ENCODE assay signal across 11 cellular contexts in genomic region chr9:72509053-72509452, GRCh38. TPM values are rescaled to one million over a fixed set of nuclear protein-coding genes. Genes with fewer than 3 reads are reported as not detected.
DNase-seq lines count a peak whose midpoint lies in the region; ATAC-seq and TF ChIP-seq lines count a peak whose summit lies in the region.
"Had no signal": no experiment of that assay in that cellular context is flagged by ENCODE, and none has a peak within 500 bp of the region (broad histone marks: within the 10 kb centered on the region; RNA-seq: fewer than 3 reads in every experiment).

No MANE protein-coding gene starts in this region.

- no peak for TF ChIP-seq POLR2A in sigmoid colon (IDR thresholded peaks at IDR 0.05)

- no peak for DNase-seq in activated CD4-positive, alpha-beta T cell treated with anti-CD3 and anti-CD28 coated beads, Interleukin-2, amount 10 ng/mL, durations not matched to agents 24 days and 14 days
- no peak for DNase-seq in activated CD4-positive, alpha-beta T cell treated with anti-CD3 and anti-CD28 coated beads, Interleukin-2, amount 50 U/mL, for 48 hours
- DNase-seq in mammary epithelial cell (peak; percentile 70), sigmoid colon (no peak), NCI-H2081 treated with DMSO at 0.1 percent for 48 hours (lab: John Stamatoyannopoulos, UW) (no peak), ureter (ENCODE audit: low spot score) (no peak)
- no peak for DNase-seq in effector memory CD4-positive, alpha-beta T cell
- DNase-seq: activated CD4-positive, alpha-beta T cell treated with anti-CD3 and anti-CD28 coated beads for 1 hour; immature natural killer cell had no signal

- TF ChIP-seq EP300 in sigmoid colon (IDR thresholded peaks at IDR 0.05): no peak

- peak overlapping the region; percentile 18 for H2AFZ ChIP-seq in mammary epithelial cell (ENCODE audit: low read depth, low read length)

- TF ChIP-seq CTCF in mammary epithelial cell (conservative IDR thresholded peaks at IDR 0.05 in 1 of 2, IDR thresholded peaks at IDR 0.05 in 1 of 2; ENCODE audit: extremely low read depth in 1 of 2, insufficient read depth in 1 of 2, low read depth in 1 of 2, low read length in 2 of 2) (no peak), sigmoid colon (IDR thresholded peaks at IDR 0.05) (no peak)

- in situ Hi-C loops in mammary epithelial cell (cut with MboI; ENCODE audit: low sequenced_read_pairs in 2 of 2): no loop called here

- H3K36me3 Mint-ChIP-seq in activated CD4-positive, alpha-beta T cell treated with anti-CD3 and anti-CD28 coated beads, Interleukin-2, amount 10 ng/mL, durations not matched to agents 24 days and 14 days (ENCODE audit: low read depth): no peaks in the 10 kb centered on the region
- H3K36me3 Mint-ChIP-seq: immature natural killer cell had no signal

- no peaks in the 10 kb centered on the region for H3K9me3 Mint-ChIP-seq in activated CD4-positive, alpha-beta T cell treated with anti-CD3 and anti-CD28 coated beads, Interleukin-2, amount 10 ng/mL, durations not matched to agents 24 days and 14 days
- H3K9me3 Mint-ChIP-seq: immature natural killer cell had no signal

- intact Hi-C loops in activated CD4-positive, alpha-beta T cell treated with anti-CD3 and anti-CD28 coated beads, Interleukin-2, amount 10 ng/mL, durations not matched to agents 24 days and 14 days (cut with micrococcal nuclease): loop anchor here (1.0 to 5.0 kb wide), 5 partner anchors 18 to 66 kb away; no protein-coding TSS in a partner anchor
- intact Hi-C loops in mammary epithelial cell (cut with micrococcal nuclease) (no loop called here), sigmoid colon (cut with DNase I) (no loop called here)

- dilution Hi-C loops in mammary epithelial cell (cut with HindIII; ENCODE audit: low sequenced_read_pairs): no loop called here

- H3K9me3 ChIP-seq in mammary epithelial cell (replicated peaks; ENCODE audit: insufficient read depth, low read length) (no peaks in the 10 kb centered on the region), sigmoid colon (no peaks in the 10 kb centered on the region)
- H3K9me3 ChIP-seq in effector memory CD4-positive, alpha-beta T cell (ENCODE audit: control insufficient read depth, low read length): no peaks in the 10 kb centered on the region

- peak overlapping the region; percentile 83 for H3K27ac Mint-ChIP-seq in activated CD4-positive, alpha-beta T cell treated with anti-CD3 and anti-CD28 coated beads, Interleukin-2, amount 10 ng/mL, durations not matched to agents 24 days and 14 days
- H3K27ac Mint-ChIP-seq: immature natural killer cell had no signal

- H3K27me3 Mint-ChIP-seq in activated CD4-positive, alpha-beta T cell treated with anti-CD3 and anti-CD28 coated beads, Interleukin-2, amount 10 ng/mL, durations not matched to agents 24 days and 14 days: no peaks in the 10 kb centered on the region

- H3K27ac ChIP-seq in mammary epithelial cell (ENCODE audit: insufficient read depth, low read depth, low read length) (peak overlapping the region; percentile 62), sigmoid colon (peak overlapping the region in 3 of 4 donors; percentile 11 to 34 (median 16))
- H3K27ac ChIP-seq in effector memory CD4-positive, alpha-beta T cell (ENCODE audit: insufficient read depth, low read length, poor library complexity, severe bottlenecking): no peak overlapping the region
- H3K27ac ChIP-seq: coronary artery had no signal

- H3K4me1 Mint-ChIP-seq in activated CD4-positive, alpha-beta T cell treated with anti-CD3 and anti-CD28 coated beads, Interleukin-2, amount 10 ng/mL, durations not matched to agents 24 days and 14 days: peaks cover 18% of the 10 kb centered on the region
- H3K4me1 Mint-ChIP-seq: immature natural killer cell had no signal

- no peaks in the 10 kb centered on the region for H3K79me2 ChIP-seq in mammary epithelial cell (ENCODE audit: insufficient read depth, low read length)

- peaks cover 8% of the 10 kb centered on the region for H3K4me1 ChIP-seq in mammary epithelial cell (ENCODE audit: insufficient read depth, low read length)
- H3K4me1 ChIP-seq in sigmoid colon: peaks cover 0 to 15% (median 9%) of the 10 kb centered on the region in 4 donors
- H3K4me1 ChIP-seq in effector memory CD4-positive, alpha-beta T cell (ENCODE audit: control insufficient read depth, insufficient read depth, low read length, poor library complexity, severe bottlenecking): no peaks in the 10 kb centered on the region

- H3K36me3 ChIP-seq in mammary epithelial cell (ENCODE audit: insufficient read depth, low read length): no peaks in the 10 kb centered on the region
- no peaks in the 10 kb centered on the region for H3K36me3 ChIP-seq in sigmoid colon
- no peaks in the 10 kb centered on the region for H3K36me3 ChIP-seq in effector memory CD4-positive, alpha-beta T cell (ENCODE audit: control insufficient read depth, insufficient read depth, low read length)

- CTCF ChIA-PET in mammary epithelial cell (lab: Charles Lee; ENCODE audit: low non-redundant PET): no interaction called here

- H3K9ac ChIP-seq in mammary epithelial cell (ENCODE audit: insufficient read depth, low read length): no peak overlapping the region

- peak; percentile 42 for ATAC-seq in HG03354 (IDR thresholded peaks at IDR 0.05; ENCODE audit: poor library complexity, severe bottlenecking, unreplicated experiment)

- peak overlapping the region; percentile 64 for H3K4me3 Mint-ChIP-seq in activated CD4-positive, alpha-beta T cell treated with anti-CD3 and anti-CD28 coated beads, Interleukin-2, amount 10 ng/mL, durations not matched to agents 24 days and 14 days
- H3K4me3 Mint-ChIP-seq: immature natural killer cell had no signal

- H3K4me2 ChIP-seq in mammary epithelial cell (ENCODE audit: insufficient read depth, low read depth, low read length): peak overlapping the region; percentile 25

- no TSS peak for BruUV-seq in mammary epithelial cell (replicated peaks; lab: Mats Ljungman, UMichigan)

- 0% methylated on average over 1 of the region's 1 CpG for WGBS in mammary epithelial cell (ENCODE audit: low coverage, missing lambda C conversion rate)
- WGBS in sigmoid colon, 2 donors: 86 to 89% methylated on average over 1 of the region's 1 CpG

- H3K27me3 ChIP-seq in mammary epithelial cell (ENCODE audit: insufficient read depth, low read length): no peaks in the 10 kb centered on the region
- no peaks in the 10 kb centered on the region for H3K27me3 ChIP-seq in sigmoid colon
- H3K27me3 ChIP-seq in effector memory CD4-positive, alpha-beta T cell (replicated peaks; ENCODE audit: control insufficient read depth, insufficient read depth, low read length, poor library complexity, severe bottlenecking): no peaks in the 10 kb centered on the region

- no peaks in the 10 kb centered on the region for H4K20me1 ChIP-seq in mammary epithelial cell (ENCODE audit: insufficient read depth, low read length)

- H3K4me3 ChIP-seq in mammary epithelial cell (replicated peaks in 1 of 3; ENCODE audit: insufficient read depth in 1 of 3, low read depth in 2 of 3, low read length in 3 of 3) (no peak overlapping the region), sigmoid colon (no peak overlapping the region)
- H3K4me3 ChIP-seq in effector memory CD4-positive, alpha-beta T cell (ENCODE audit: insufficient read depth, low read depth, low read length, poor library complexity, severe bottlenecking): no peak overlapping the region
- H3K4me3 ChIP-seq: coronary artery had no signal

RNA-seq across cellular contexts. Expression of gene TMC1, which starts 12.4 kb away (rescaled TPM):
- total RNA-seq in activated CD4-positive, alpha-beta T cell treated with anti-CD3 and anti-CD28 coated beads, Interleukin-2, amount 10 ng/mL, durations not matched to agents 24 days and 14 days: not detected in 2 replicates
- total RNA-seq in mammary epithelial cell: not detected
- polyA plus RNA-seq in mammary epithelial cell: 0.06 TPM
- not detected for polyA minus RNA-seq in mammary epithelial cell
- total RNA-seq in sigmoid colon: 1 to 10 TPM in 1 of 4 donors, under 1 TPM in 1, not detected in 2; under 0.01 to 1.5 TPM
- polyA plus RNA-seq in sigmoid colon: under 1 TPM in 1 of 3 donors, not detected in 2; 0.51 TPM
- 3.5 TPM for total RNA-seq in ureter
- polyA plus RNA-seq: immature natural killer cell had no signal
